ENCODE assay signal across 13 cellular contexts in the genomic region with DNA sequence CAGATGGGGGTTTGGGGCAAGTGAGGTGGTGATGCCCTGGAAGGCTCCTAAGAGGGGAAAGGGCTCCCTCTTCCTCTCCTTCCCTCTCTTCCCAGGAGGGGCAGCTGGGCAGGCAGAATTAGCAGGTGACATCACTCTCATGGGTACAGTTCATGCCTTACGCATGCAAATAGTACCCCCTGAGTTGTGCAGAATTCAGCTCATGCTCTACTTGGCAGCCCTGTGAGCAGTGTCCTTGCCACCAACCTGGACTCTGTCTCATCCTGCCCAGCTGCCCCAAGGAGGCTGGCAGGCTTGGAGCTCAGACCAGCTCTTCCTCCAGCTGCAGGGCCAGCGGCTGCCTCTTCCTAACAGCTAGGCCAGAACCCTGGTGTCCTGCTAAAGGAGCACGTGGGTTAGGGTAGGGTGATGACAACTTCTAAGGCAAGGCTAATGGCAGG. TPM values are rescaled to one million over a fixed set of nuclear protein-coding genes. Genes with fewer than 3 reads are reported as not detected.
DNase-seq lines count a peak whose midpoint lies in the region; ATAC-seq, FAIRE-seq and TF ChIP-seq lines count a peak whose summit lies in the region.
"Had no signal": no experiment of that assay in that cellular context is flagged by ENCODE, and none has a peak within 500 bp of the region (broad histone marks: within the 10 kb centered on the region; RNA-seq: fewer than 3 reads in every experiment).

No MANE protein-coding gene starts in this region.

- no peaks in the 10 kb centered on the region for H3K36me3 ChIP-seq in astrocyte (ENCODE audit: insufficient read depth, low read length)
- H3K36me3 ChIP-seq in muscle layer of colon (ENCODE audit: insufficient read depth, low read length): no peaks in the 10 kb centered on the region
- H3K36me3 ChIP-seq in aorta (ENCODE audit: control insufficient read depth in 1 of 2, insufficient read depth in 2 of 2, low read length in 1 of 2): no peaks in the 10 kb centered on the region
- H3K36me3 ChIP-seq: prostate gland had no signal

- intact Hi-C loops in Right ventricle myocardium inferior (cut with DNase I) (no loop called here), cardiac septum (cut with DNase I) (loop anchor here (5.0 kb wide), 1 partner anchor 49 kb away; no protein-coding TSS in a partner anchor), aorta (cut with DNase I) (no loop called here)

- ATAC-seq in Right ventricle myocardium inferior (peak; percentile 25), aorta (ENCODE audit: low FRiP score) (no peak), GM21619 (IDR thresholded peaks at IDR 0.05; ENCODE audit: unreplicated experiment) (no peak)

- DNase-seq in Right ventricle myocardium inferior (ENCODE audit: missing footprints): no peak
- DNase-seq in cardiac septum (ENCODE audit: low spot score): no peak
- DNase-seq in astrocyte (ENCODE audit: low read depth): no peak
- DNase-seq in aorta: no peak
- no peak for DNase-seq in hepatic stellate cell (ENCODE audit: low spot score)
- no peak for DNase-seq in NCI-H524 treated with DMSO at 0.1 percent for 48 hours (lab: John Stamatoyannopoulos, UW)
- DNase-seq: erythroblast; GF-D8; NCI-H1436; stimulated activated CD4-positive, alpha-beta T cell treated with anti-CD3 and anti-CD28 coated beads, Interleukin-4, amount 100 ng/mL, for 4 hours had no signal

- H3K9ac ChIP-seq in astrocyte (ENCODE audit: low read length) (no peak overlapping the region), muscle layer of colon (ENCODE audit: low read length) (no peak overlapping the region)

- 43 to 52% methylated on average over 3 of the region's 3 CpGs for WGBS in aorta, 2 donors

- H2AFZ ChIP-seq in astrocyte (ENCODE audit: low read depth, low read length): no peak overlapping the region

- peaks cover 4% of the 10 kb centered on the region for H3K9me3 Mint-ChIP-seq in astrocyte (ENCODE audit: unreplicated experiment)

- peak overlapping the region; percentile 43 for H3K27ac Mint-ChIP-seq in astrocyte (ENCODE audit: unreplicated experiment)

- H3K4me2 ChIP-seq in astrocyte (ENCODE audit: low read length): no peak overlapping the region

- H3K4me3 ChIP-seq in astrocyte (ENCODE audit: insufficient read depth, low read depth, low read length): no peak overlapping the region
- H3K4me3 ChIP-seq in muscle layer of colon (ENCODE audit: low read depth in 1 of 2, low read length in 2 of 2): peak overlapping the region in 1 of 2 donors; percentile 25
- H3K4me3 ChIP-seq in aorta (ENCODE audit: low read length in 2 of 2): no peak overlapping the region
- H3K4me3 ChIP-seq: prostate gland had no signal

- H3K27ac ChIP-seq in astrocyte (ENCODE audit: low read depth, low read length): no peak overlapping the region
- H3K27ac ChIP-seq in muscle layer of colon (ENCODE audit: low read depth, low read length): peak overlapping the region; percentile 65
- H3K27ac ChIP-seq in aorta (ENCODE audit: low read depth in 1 of 2, low read length in 2 of 2): peak overlapping the region; percentile 67 to 83

- H3K9me3 ChIP-seq in astrocyte (ENCODE audit: insufficient read depth, low read depth, low read length): no peaks in the 10 kb centered on the region
- H3K9me3 ChIP-seq in muscle layer of colon (ENCODE audit: low read length): no peaks in the 10 kb centered on the region
- H3K9me3 ChIP-seq in aorta (ENCODE audit: control insufficient read depth, low read length): no peaks in the 10 kb centered on the region
- H3K9me3 ChIP-seq: prostate gland had no signal

- no peaks in the 10 kb centered on the region for H3K27me3 Mint-ChIP-seq in astrocyte (ENCODE audit: low read depth, unreplicated experiment)

- peaks cover 10% of the 10 kb centered on the region for H3K4me1 ChIP-seq in astrocyte (ENCODE audit: insufficient read depth, low read length)
- H3K4me1 ChIP-seq in muscle layer of colon (ENCODE audit: insufficient read depth, low read length): peaks cover 34% of the 10 kb centered on the region
- peaks cover 0 to 4% of the 10 kb centered on the region in 2 donors for H3K4me1 ChIP-seq in aorta (ENCODE audit: control insufficient read depth in 1 of 2, insufficient read depth in 2 of 2, low read length in 2 of 2)

- no peak for TF ChIP-seq CTCF in astrocyte (IDR thresholded peaks at IDR 0.05; ENCODE audit: insufficient read depth, low read depth, low read length)

- no peak for FAIRE-seq in astrocyte (lab: Jason Lieb, UNC)

- H3K4me3 Mint-ChIP-seq in astrocyte (ENCODE audit: unreplicated experiment): peak overlapping the region; percentile 98

- H3K36me3 Mint-ChIP-seq in astrocyte (ENCODE audit: low read depth, unreplicated experiment): peaks cover 36% of the 10 kb centered on the region

- peaks cover 31% of the 10 kb centered on the region for H3K4me1 Mint-ChIP-seq in astrocyte (ENCODE audit: low read depth, unreplicated experiment)

- no peaks in the 10 kb centered on the region for H3K27me3 ChIP-seq in astrocyte (ENCODE audit: insufficient read depth, low read length)
- no peaks in the 10 kb centered on the region for H3K27me3 ChIP-seq in muscle layer of colon (ENCODE audit: control insufficient read depth in 1 of 2, insufficient read depth in 2 of 2, low read length in 2 of 2)
- no peaks in the 10 kb centered on the region for H3K27me3 ChIP-seq in aorta (ENCODE audit: control insufficient read depth in 1 of 2, insufficient read depth in 2 of 2, low read length in 1 of 2)

- peaks cover 11% of the 10 kb centered on the region for H4K20me1 ChIP-seq in astrocyte (ENCODE audit: insufficient read depth, low read length)

- no peaks in the 10 kb centered on the region for H3K79me2 ChIP-seq in astrocyte (ENCODE audit: insufficient read depth, low read length)

RNA-seq across cellular contexts. Expression of a gene that starts 3.3 kb away (rescaled TPM):
- total RNA-seq in Right ventricle myocardium inferior (0.81 TPM), cardiac septum (1.6 TPM), astrocyte (55.9 and 70.8 TPM in 2 replicates), aorta (1 to 10 TPM; 2.1 to 5.3 TPM)
- polyA plus RNA-seq in aorta: 1 to 10 TPM; 1.2 to 4.5 TPM

RNA-seq across cellular contexts. Expression of a gene that starts 27.4 kb away (rescaled TPM):
- total RNA-seq in Right ventricle myocardium inferior (11.1 TPM), cardiac septum (11.5 TPM), astrocyte (0.09 and 0.29 TPM in 2 replicates), aorta (10 to 100 TPM in 1 of 2 donors, 1 to 10 TPM in 1; 9.7 to 28.4 TPM)
- under 1 TPM; 0.20 to 0.38 TPM for polyA plus RNA-seq in aorta
